ENCODE assay signal across 25 cellular contexts in genomic region chr15:100011235-100011634, GRCh38.
"Had no signal": no experiment of that assay in that cellular context is flagged by ENCODE, and none has a peak within 500 bp of the region (broad histone marks: within the 10 kb centered on the region; RNA-seq: fewer than 3 reads in every experiment).

No MANE protein-coding gene starts in this region.

- ATAC-seq: effector memory CD8-positive, alpha-beta T cell; esophagus mucosa; gastrocnemius medialis; heart right ventricle; left cardiac atrium; left lung; left ventricle myocardium superior; lower lobe of right lung; mucosa of descending colon had no signal

- DNase-seq: colonic mucosa; cortex of kidney; effector CD8-positive, alpha-beta T cell; effector memory CD8-positive, alpha-beta T cell; erythroblast; esophagus squamous epithelium; foreskin fibroblast; foreskin melanocyte; gastrocnemius medialis; glutamatergic neuron; heart right ventricle; hippocampal formation; left cardiac atrium; left lung; left ventricle myocardium superior; lower lobe of right lung; mesenchymal stem cell; mucosa of descending colon had no signal

- H3K4me1 Mint-ChIP-seq: endodermal cell had no signal

- H3K4me3 Mint-ChIP-seq: dendritic cell treated with granulocyte-macrophage colony-stimulating factor and Interleukin-4, amounts not matched to agents 40 ng/mL and 50 ng/mL, for 4 days; effector memory CD8-positive, alpha-beta T cell; endodermal cell; mesothelial cell of epicardium had no signal

- H3K9me3 Mint-ChIP-seq: dendritic cell treated with granulocyte-macrophage colony-stimulating factor and Interleukin-4, amounts not matched to agents 40 ng/mL and 50 ng/mL, for 4 days had no signal

- H3K27ac Mint-ChIP-seq: dendritic cell treated with granulocyte-macrophage colony-stimulating factor and Interleukin-4, amounts not matched to agents 40 ng/mL and 50 ng/mL, for 4 days; effector memory CD8-positive, alpha-beta T cell; endodermal cell; mesothelial cell of epicardium had no signal

- FAIRE-seq: endometrium, islet of Langerhans, keratinocyte had no signal

- H3K27me3 Mint-ChIP-seq: dendritic cell treated with granulocyte-macrophage colony-stimulating factor and Interleukin-4, amounts not matched to agents 40 ng/mL and 50 ng/mL, for 4 days had no signal
